13 cellular contexts compared by ENCODE assay signal in the genomic region with DNA sequence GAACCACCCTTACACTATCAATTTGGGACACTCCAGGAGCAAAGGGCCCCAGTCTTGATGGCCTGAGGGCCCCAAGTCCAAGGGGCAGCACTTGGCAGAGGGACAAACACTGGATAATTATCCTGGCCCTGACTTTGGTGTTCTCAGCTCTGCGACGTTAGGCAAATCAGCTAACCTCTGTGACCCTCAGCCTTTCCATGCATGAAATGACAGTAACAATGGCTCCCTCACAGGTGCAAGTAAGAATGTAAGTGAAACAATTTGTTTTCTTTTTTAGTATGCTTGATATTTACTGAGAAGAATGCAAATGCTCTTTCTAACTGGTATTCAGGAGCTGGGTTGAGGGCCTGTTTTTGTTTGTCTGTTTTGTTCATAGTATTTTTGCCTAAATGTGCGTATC.
DNase-seq lines count a peak whose midpoint lies in the region; ATAC-seq and TF ChIP-seq lines count a peak whose summit lies in the region.
"Had no signal": no experiment of that assay in that cellular context is flagged by ENCODE, and none has a peak within 500 bp of the region (broad histone marks: within the 10 kb centered on the region; RNA-seq: fewer than 3 reads in every experiment).

No MANE protein-coding gene starts in this region.

- H3K36me3 ChIP-seq in MG63, result no peaks in the 10 kb centered on the region

- DNase-seq in stimulated activated naive B cell treated with anti-CD40 and anti-IgM and Interleukin-4, amounts not matched to agents 10 μg/mL and 1 μg/mL and 100 μg/mL, for 72 hours, result no peak
- no peak for DNase-seq in MG63
- no peak for DNase-seq in MCF 10A (ENCODE audit: unreplicated experiment)
- no peak for DNase-seq in T-helper 9 cell
- DNase-seq: activated CD8-positive, alpha-beta memory T cell treated with anti-CD3 and anti-CD28 coated beads, Interleukin-2, amount 50 U/mL, for 48 hours; effector CD4-positive, alpha-beta T cell; heart left ventricle; Kasumi-1; PC-9; stimulated activated naive CD4-positive, alpha-beta T cell had no signal

- intact Hi-C loops in MCF 10A (cut with micrococcal nuclease), result no loop called here

- peak; percentile 35 for ATAC-seq in GM18909 (IDR thresholded peaks at IDR 0.05; ENCODE audit: poor library complexity, unreplicated experiment)
- peak; percentile 36 for ATAC-seq in GM21786 (IDR thresholded peaks at IDR 0.05; ENCODE audit: unreplicated experiment)
- peak; percentile 38 for ATAC-seq in HG03342 (IDR thresholded peaks at IDR 0.05; ENCODE audit: unreplicated experiment)
- no peak for ATAC-seq in stimulated activated naive B cell treated with anti-CD40 and anti-IgM and Interleukin-4, amounts not matched to agents 10 μg/mL and 1 μg/mL and 100 μg/mL, for 72 hours (replicated peaks)
- ATAC-seq: heart left ventricle had no signal

- H3K4me3 ChIP-seq in MG63, result no peak overlapping the region
- H3K4me3 ChIP-seq: heart left ventricle, PC-9 had no signal

- peaks cover 4 to 7% of the 10 kb centered on the region in 2 donors for H3K9me3 Mint-ChIP-seq in stimulated activated naive B cell treated with anti-CD40 and anti-IgM and Interleukin-4, amounts not matched to agents 10 μg/mL and 1 μg/mL and 100 μg/mL, for 72 hours
- no peaks in the 10 kb centered on the region for H3K9me3 Mint-ChIP-seq in MCF 10A (ENCODE audit: unreplicated experiment)

- TF ChIP-seq CTCF in MCF 10A (IDR thresholded peaks at IDR 0.05; ENCODE audit: unreplicated experiment), result no peak

- peaks cover 67 to 95% of the 10 kb centered on the region in 2 donors for H3K4me1 Mint-ChIP-seq in stimulated activated naive B cell treated with anti-CD40 and anti-IgM and Interleukin-4, amounts not matched to agents 10 μg/mL and 1 μg/mL and 100 μg/mL, for 72 hours
- H3K4me1 Mint-ChIP-seq in MCF 10A (ENCODE audit: insufficient read depth, unreplicated experiment), result peaks cover 15% of the 10 kb centered on the region

- H3K27me3 ChIP-seq in MG63, result no peaks in the 10 kb centered on the region
- H3K27me3 ChIP-seq: heart left ventricle had no signal

- BruUV-seq in MCF 10A (replicated peaks; lab: Mats Ljungman, UMichigan), result no TSS peak

- POLR2A ChIA-PET in MCF 10A (lab: Yijun Ruan, JAX), result interaction anchor here (0.6 to 0.7 kb wide), 2 partner anchors 61 to 386 kb away, joined by 3 read pairs; no protein-coding TSS in a partner anchor

- no peaks in the 10 kb centered on the region for H3K9me3 ChIP-seq in MG63
- H3K9me3 ChIP-seq: heart left ventricle had no signal

- peaks cover 13 to 29% of the 10 kb centered on the region in 2 donors for H3K36me3 Mint-ChIP-seq in stimulated activated naive B cell treated with anti-CD40 and anti-IgM and Interleukin-4, amounts not matched to agents 10 μg/mL and 1 μg/mL and 100 μg/mL, for 72 hours
- no peaks in the 10 kb centered on the region for H3K36me3 Mint-ChIP-seq in MCF 10A (ENCODE audit: insufficient read depth, unreplicated experiment)

- CTCF ChIA-PET in MCF 10A (lab: Yijun Ruan, JAX), result interaction anchor here (0.7 to 6.9 kb wide), 5 partner anchors 10 to 672 kb away, joined by 3 to 53 read pairs (median 3); no protein-coding TSS in a partner anchor

- H3K27me3 Mint-ChIP-seq in stimulated activated naive B cell treated with anti-CD40 and anti-IgM and Interleukin-4, amounts not matched to agents 10 μg/mL and 1 μg/mL and 100 μg/mL, for 72 hours, result no peaks in the 10 kb centered on the region
- no peaks in the 10 kb centered on the region for H3K27me3 Mint-ChIP-seq in MCF 10A (ENCODE audit: insufficient read depth, unreplicated experiment)

- H3K27ac Mint-ChIP-seq in stimulated activated naive B cell treated with anti-CD40 and anti-IgM and Interleukin-4, amounts not matched to agents 10 μg/mL and 1 μg/mL and 100 μg/mL, for 72 hours, result peak overlapping the region; percentile 97
- no peak overlapping the region for H3K27ac Mint-ChIP-seq in MCF 10A (ENCODE audit: low read depth, unreplicated experiment)

- H3K4me3 Mint-ChIP-seq in stimulated activated naive B cell treated with anti-CD40 and anti-IgM and Interleukin-4, amounts not matched to agents 10 μg/mL and 1 μg/mL and 100 μg/mL, for 72 hours, result peak overlapping the region; percentile 64 to 75
- H3K4me3 Mint-ChIP-seq in MCF 10A (ENCODE audit: unreplicated experiment), result no peak overlapping the region

Comparison
In these comparisons a context has a peak if more than half of its experiments do, and no peak if none do; other contexts are left out.
1. ATAC-seq: peak in GM18909 (single experiment), GM21786 (single experiment) and HG03342 (single experiment); none in stimulated activated naive B cell treated with anti-CD40 and anti-IgM and Interleukin-4, amounts not matched to agents 10 μg/mL and 1 μg/mL and 100 μg/mL, for 72 hours (0 of 2).